In the genomic region with DNA sequence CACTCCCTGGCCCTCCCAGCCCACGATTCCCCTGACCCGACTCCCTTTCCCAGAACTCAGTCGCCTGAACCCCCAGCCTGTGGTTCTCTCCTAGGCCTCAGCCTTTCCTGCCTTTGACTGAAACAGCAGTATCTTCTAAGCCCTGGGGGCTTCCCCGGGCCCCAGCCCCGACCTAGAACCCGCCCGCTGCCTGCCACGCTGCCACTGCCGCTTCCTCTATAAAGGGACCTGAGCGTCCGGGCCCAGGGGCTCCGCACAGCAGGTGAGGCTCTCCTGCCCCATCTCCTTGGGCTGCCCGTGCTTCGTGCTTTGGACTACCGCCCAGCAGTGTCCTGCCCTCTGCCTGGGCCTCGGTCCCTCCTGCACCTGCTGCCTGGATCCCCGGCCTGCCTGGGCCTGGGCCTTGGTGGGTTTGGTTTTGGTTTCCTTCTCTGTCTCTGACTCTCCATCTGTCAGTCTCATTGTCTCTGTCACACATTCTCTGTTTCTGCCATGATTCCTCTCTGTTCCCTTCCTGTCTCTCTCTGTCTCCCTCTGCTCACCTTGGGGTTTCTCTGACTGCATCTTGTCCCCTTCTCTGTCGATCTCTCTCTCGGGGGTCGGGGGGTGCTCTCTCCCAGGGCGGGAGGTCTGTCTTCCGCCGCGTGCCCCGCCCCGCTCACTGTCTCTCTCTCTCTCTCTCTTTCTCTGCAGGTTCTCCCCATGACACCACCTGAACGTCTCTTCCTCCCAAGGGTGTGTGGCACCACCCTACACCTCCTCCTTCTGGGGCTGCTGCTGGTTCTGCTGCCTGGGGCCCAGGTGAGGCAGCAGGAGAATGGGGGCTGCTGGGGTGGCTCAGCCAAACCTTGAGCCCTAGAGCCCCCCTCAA, we compare ENCODE assay signal across 9 cellular contexts. TPM values are rescaled to one million over a fixed set of nuclear protein-coding genes. Genes with fewer than 3 reads are reported as not detected.
DNase-seq lines count a peak whose midpoint lies in the region; ATAC-seq and TF ChIP-seq lines count a peak whose summit lies in the region.
"Had no signal": no experiment of that assay in that cellular context is flagged by ENCODE, and none has a peak within 500 bp of the region (broad histone marks: within the 10 kb centered on the region; RNA-seq: fewer than 3 reads in every experiment).

A gene with protein sequence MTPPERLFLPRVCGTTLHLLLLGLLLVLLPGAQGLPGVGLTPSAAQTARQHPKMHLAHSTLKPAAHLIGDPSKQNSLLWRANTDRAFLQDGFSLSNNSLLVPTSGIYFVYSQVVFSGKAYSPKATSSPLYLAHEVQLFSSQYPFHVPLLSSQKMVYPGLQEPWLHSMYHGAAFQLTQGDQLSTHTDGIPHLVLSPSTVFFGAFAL (plus strand): TSS at position 249 of the 871 bp plus-strand sequence. CDS start 454 bp downstream, at position 703.

- no peak for TF ChIP-seq POLR2A in testis (IDR thresholded peaks at IDR 0.05)

- no peak for TF ChIP-seq CTCF in testis (IDR thresholded peaks at IDR 0.05)

- 90 to 91% methylated on average over 27 of the region's 27 CpGs for WGBS in testis, 2 donors

- H3K27me3 ChIP-seq in testis: no peaks in the 10 kb centered on the region

- H3K4me1 ChIP-seq in testis: no peaks in the 10 kb centered on the region

- ATAC-seq in GM18520 (IDR thresholded peaks at IDR 0.05; ENCODE audit: unreplicated experiment) (peak; percentile 32), HG03520 (IDR thresholded peaks at IDR 0.05; ENCODE audit: unreplicated experiment) (peak; percentile 39)

- no peaks in the 10 kb centered on the region for H3K9me3 ChIP-seq in testis

- intact Hi-C loops in testis (cut with DNase I; ENCODE audit: low total_unique reads): no loop called here

- no peak within 1 kb of the TSS for H3K27ac ChIP-seq in testis

- H3K36me3 ChIP-seq in testis (ENCODE audit: low read depth, missing control alignments): no peaks in the 10 kb centered on the region

- DNase-seq in activated T-helper 1 cell treated with anti-CD3 and anti-CD28 coated beads, Interleukin-2, amount 50 U/mL, for 16 hours (ENCODE audit: low read depth in 1 of 2, low spot score in 1 of 2): peak; percentile 57 to 66
- DNase-seq in stimulated activated CD4-positive, alpha-beta T cell treated with anti-CD3 and anti-CD28 coated beads, Interleukin-15, amount 100 ng/mL, for 1 hour (ENCODE audit: low read depth in 1 of 2, low spot score in 1 of 2): peak; percentile 66 to 70
- no peak for DNase-seq in GM03348 (ENCODE audit: low spot score)
- DNase-seq in SHP77 treated with DMSO at 0.1 percent for 48 hours (lab: John Stamatoyannopoulos, UW): no peak
- no peak for DNase-seq in LoVo (ENCODE audit: low spot score)
- DNase-seq in testis: no peak

- H3K4me3 ChIP-seq in testis: no peak within 1 kb of the TSS

RNA-seq across cellular contexts. Expression of the gene that starts here (rescaled TPM):
- 1 to 10 TPM; 1.3 to 2.6 TPM for total RNA-seq in testis
- polyA plus RNA-seq in testis (ENCODE audit: insufficient read depth, low read depth, low replicate concordance): 2.0 TPM
- total RNA-seq: dermis microvascular lymphatic vessel endothelial cell had no signal

Comparison
In these comparisons a context has a peak if more than half of its experiments do, and no peak if none do; other contexts are left out.
1. DNase-seq: peak in activated T-helper 1 cell treated with anti-CD3 and anti-CD28 coated beads, Interleukin-2, amount 50 U/mL, for 16 hours (2 of 2) and stimulated activated CD4-positive, alpha-beta T cell treated with anti-CD3 and anti-CD28 coated beads, Interleukin-15, amount 100 ng/mL, for 1 hour (2 of 2); none in GM03348 (single experiment), SHP77 treated with DMSO at 0.1 percent for 48 hours (single experiment), LoVo (single experiment) and testis (single experiment).